Comparison of ENCODE assay signal across 21 cellular contexts in the genomic region with DNA sequence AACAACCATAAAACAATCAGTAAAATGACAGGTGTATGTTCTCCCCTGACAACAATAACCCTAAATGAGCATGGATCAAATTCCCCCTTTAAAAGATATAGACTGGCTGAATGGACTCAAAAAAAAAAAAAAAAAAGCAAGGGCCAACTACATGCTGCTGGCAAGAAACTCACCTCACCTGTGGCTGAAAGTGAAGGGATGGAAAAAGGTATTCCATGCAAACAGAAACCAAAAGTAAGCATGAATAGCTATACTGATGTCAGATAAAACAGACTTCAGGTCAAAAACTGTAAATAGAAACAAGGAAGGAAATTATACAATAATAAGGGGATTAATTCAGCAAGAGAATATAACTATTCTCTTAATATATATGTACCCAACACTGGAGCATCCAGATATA.
"Had no signal": no experiment of that assay in that cellular context is flagged by ENCODE, and none has a peak within 500 bp of the region (broad histone marks: within the 10 kb centered on the region; RNA-seq: fewer than 3 reads in every experiment).

No MANE protein-coding gene starts in this region.

- H3K27ac Mint-ChIP-seq: natural killer cell treated with Interleukin-12 subunit alpha and Interleukin-12 subunit beta and Interleukin-15 and Interleukin-18, amount 100 ng/mL, for 72 hours; neural progenitor cell had no signal

- ATAC-seq: heart left ventricle; left colon; left ventricle myocardium superior; natural killer cell treated with Interleukin-12 subunit alpha and Interleukin-12 subunit beta and Interleukin-15 and Interleukin-18, amount 100 ng/mL, for 72 hours; right cardiac atrium; stimulated activated naive CD8-positive, alpha-beta T cell treated with anti-CD3 and anti-CD28 coated beads, Interleukin-15, Interleukin-2, amounts not matched to agents 100 U/mL and 50 U/mL, for 24 hours had no signal

- H3K4me3 ChIP-seq: dorsolateral prefrontal cortex, heart left ventricle, lung, neural progenitor cell, ovary, smooth muscle cell, suprapubic skin, thyroid gland, upper lobe of left lung, vagina had no signal

- H3K4me1 Mint-ChIP-seq: neural progenitor cell had no signal

- DNase-seq: dorsolateral prefrontal cortex; effector CD8-positive, alpha-beta T cell; heart left ventricle; hippocampal formation; left colon; left ventricle myocardium superior; mesenchymal stem cell; midbrain; nucleus accumbens; ovary; right cardiac atrium; stimulated activated CD4-positive, alpha-beta T cell treated with anti-CD3 and anti-CD28 coated beads, Interleukin-2, amount 100 ng/mL, for 48 hours; stimulated activated naive CD8-positive, alpha-beta T cell treated with anti-CD3 and anti-CD28 coated beads, Interleukin-15, Interleukin-2, amounts not matched to agents 100 U/mL and 50 U/mL, for 24 hours; thyroid gland; upper lobe of left lung had no signal

- H3K27ac ChIP-seq: dorsolateral prefrontal cortex, heart left ventricle, neural progenitor cell, ovary, suprapubic skin, thyroid gland, upper lobe of left lung, vagina had no signal

- H3K36me3 Mint-ChIP-seq: neural progenitor cell had no signal

- H3K4me3 Mint-ChIP-seq: natural killer cell treated with Interleukin-12 subunit alpha and Interleukin-12 subunit beta and Interleukin-15 and Interleukin-18, amount 100 ng/mL, for 72 hours; neural progenitor cell had no signal
